Comparison of ENCODE assay signal across 12 cellular contexts in genomic region chr18:79199691-79200374, GRCh38.
A peak's percentile ranks its signal among the peaks of the same experiment; 100 is the strongest.
DNase-seq lines count a peak whose midpoint lies in the region; ATAC-seq and TF ChIP-seq lines count a peak whose summit lies in the region.
"Had no signal": no experiment of that assay in that cellular context is flagged by ENCODE, and none has a peak within 500 bp of the region (broad histone marks: within the 10 kb centered on the region; RNA-seq: fewer than 3 reads in every experiment).

No MANE protein-coding gene starts in this region.

- H3K36me3 ChIP-seq in adrenal gland (replicated peaks in 1 of 2): peaks cover 0 to 2% of the 10 kb centered on the region in 2 donors

- DNase-seq in AG08396 (ENCODE audit: low spot score): peak; percentile 39
- peak; percentile 88 for DNase-seq in HFFc6
- DNase-seq in astrocyte of the spinal cord (ENCODE audit: low read depth, low spot score): peak; percentile 10
- no peak for DNase-seq in memory B cell (ENCODE audit: low spot score in 2 of 2)
- DNase-seq in inferior parietal cortex (ENCODE audit: extremely low spot score): no peak
- no peak for DNase-seq in activated naive CD4-positive, alpha-beta T cell treated with anti-CD3 and anti-CD28 coated beads for 36 hours
- no peak for DNase-seq in adrenal gland

- peak; percentile 71 for TF ChIP-seq CTCF in HFFc6 (IDR thresholded peaks at IDR 0.05)
- TF ChIP-seq CTCF in astrocyte of the spinal cord (IDR thresholded peaks at IDR 0.05; ENCODE audit: low read depth, low read length): no peak
- no peak for TF ChIP-seq CTCF in adrenal gland (IDR thresholded peaks at IDR 0.05)

- intact Hi-C loops in activated naive CD4-positive, alpha-beta T cell treated with anti-CD3 and anti-CD28 coated beads for 36 hours (cut with micrococcal nuclease): loop anchor here (5.0 kb wide), 1 partner anchor 133 kb away; the partner anchor contains the start of gene ATP9B
- intact Hi-C loops in adrenal gland (cut with DNase I): no loop called here

- H3K4me1 ChIP-seq in adrenal gland (replicated peaks in 1 of 2): no peaks in the 10 kb centered on the region

- CTCF ChIA-PET in activated naive CD4-positive, alpha-beta T cell treated with anti-CD3 and anti-CD28 coated beads for 36 hours (lab: Charles Lee): no interaction called here

- H3K4me1 Mint-ChIP-seq in HFFc6 (ENCODE audit: low read depth) (peaks cover 20% of the 10 kb centered on the region), memory B cell (peaks cover 7% of the 10 kb centered on the region)
- peaks cover 15% of the 10 kb centered on the region for H3K4me1 Mint-ChIP-seq in activated naive CD4-positive, alpha-beta T cell treated with anti-CD3 and anti-CD28 coated beads for 36 hours (ENCODE audit: low read depth)

- 75 to 83% (median 83%) methylated on average over 7 of the region's 7 CpGs for WGBS in adrenal gland, 4 donors

- H3K9me3 Mint-ChIP-seq in HFFc6 (no peaks in the 10 kb centered on the region), memory B cell (no peaks in the 10 kb centered on the region)
- no peaks in the 10 kb centered on the region for H3K9me3 Mint-ChIP-seq in activated naive CD4-positive, alpha-beta T cell treated with anti-CD3 and anti-CD28 coated beads for 36 hours
- H3K9me3 Mint-ChIP-seq: activated T-cell treated with anti-CD3 and anti-CD28 coated beads, Interleukin-2, amount 50 U/mL, for 4 hours; CD4-positive, alpha-beta T cell had no signal

- no peak overlapping the region for H3K4me3 ChIP-seq in astrocyte of the spinal cord (ENCODE audit: low read depth, low read length)
- no peak overlapping the region for H3K4me3 ChIP-seq in adrenal gland
- H3K4me3 ChIP-seq: lung had no signal

- H3K36me3 Mint-ChIP-seq in HFFc6 (ENCODE audit: low read depth): no peaks in the 10 kb centered on the region; the same call in 1 of the 2 replicates
- peaks cover 12% of the 10 kb centered on the region for H3K36me3 Mint-ChIP-seq in memory B cell
- H3K36me3 Mint-ChIP-seq in activated naive CD4-positive, alpha-beta T cell treated with anti-CD3 and anti-CD28 coated beads for 36 hours (ENCODE audit: low read depth): peaks cover 5% of the 10 kb centered on the region

- no peak for ATAC-seq in memory B cell (ENCODE audit: low read depth)
- ATAC-seq in HG02678 (IDR thresholded peaks at IDR 0.05; ENCODE audit: unreplicated experiment): no peak

- no peaks in the 10 kb centered on the region for H3K9me3 ChIP-seq in adrenal gland (replicated peaks in 1 of 3)

- H3K4me3 Mint-ChIP-seq in HFFc6 (peak overlapping the region; percentile 53), memory B cell (no peak overlapping the region)
- no peak overlapping the region for H3K4me3 Mint-ChIP-seq in activated naive CD4-positive, alpha-beta T cell treated with anti-CD3 and anti-CD28 coated beads for 36 hours
- H3K4me3 Mint-ChIP-seq: activated T-cell treated with anti-CD3 and anti-CD28 coated beads, Interleukin-2, amount 50 U/mL, for 4 hours; CD4-positive, alpha-beta T cell; type B pancreatic cell had no signal

- in situ Hi-C loops in astrocyte of the spinal cord (cut with HindIII; ENCODE audit: low sequenced_read_pairs): no loop called here

- no peak for TF ChIP-seq POLR2A in adrenal gland (IDR thresholded peaks at IDR 0.05)

- H3K27me3 Mint-ChIP-seq in HFFc6 (ENCODE audit: insufficient read depth) (no peaks in the 10 kb centered on the region; the same call in 1 of the 2 replicates), memory B cell (no peaks in the 10 kb centered on the region)
- no peaks in the 10 kb centered on the region for H3K27me3 Mint-ChIP-seq in activated naive CD4-positive, alpha-beta T cell treated with anti-CD3 and anti-CD28 coated beads for 36 hours (ENCODE audit: low read depth)
- H3K27me3 Mint-ChIP-seq: CD4-positive, alpha-beta T cell; type B pancreatic cell had no signal

- H3K27ac Mint-ChIP-seq in HFFc6: peak overlapping the region; percentile 84
- peak overlapping the region; percentile 51 for H3K27ac Mint-ChIP-seq in memory B cell
- no peak overlapping the region for H3K27ac Mint-ChIP-seq in activated naive CD4-positive, alpha-beta T cell treated with anti-CD3 and anti-CD28 coated beads for 36 hours
- H3K27ac Mint-ChIP-seq: CD4-positive, alpha-beta T cell; type B pancreatic cell had no signal

- H3K27me3 ChIP-seq in adrenal gland: no peaks in the 10 kb centered on the region

- no peak overlapping the region for H3K27ac ChIP-seq in adrenal gland

Comparison
In these comparisons a context has a peak if more than half of its experiments do, and no peak if none do; other contexts are left out.
1. DNase-seq: peak in AG08396 (single experiment), HFFc6 (single experiment) and astrocyte of the spinal cord (single experiment); none in memory B cell (0 of 2), inferior parietal cortex (single experiment), activated naive CD4-positive, alpha-beta T cell treated with anti-CD3 and anti-CD28 coated beads for 36 hours (single experiment) and adrenal gland (0 of 7).